ENCODE assay signal across 8 cellular contexts in the genomic region with DNA sequence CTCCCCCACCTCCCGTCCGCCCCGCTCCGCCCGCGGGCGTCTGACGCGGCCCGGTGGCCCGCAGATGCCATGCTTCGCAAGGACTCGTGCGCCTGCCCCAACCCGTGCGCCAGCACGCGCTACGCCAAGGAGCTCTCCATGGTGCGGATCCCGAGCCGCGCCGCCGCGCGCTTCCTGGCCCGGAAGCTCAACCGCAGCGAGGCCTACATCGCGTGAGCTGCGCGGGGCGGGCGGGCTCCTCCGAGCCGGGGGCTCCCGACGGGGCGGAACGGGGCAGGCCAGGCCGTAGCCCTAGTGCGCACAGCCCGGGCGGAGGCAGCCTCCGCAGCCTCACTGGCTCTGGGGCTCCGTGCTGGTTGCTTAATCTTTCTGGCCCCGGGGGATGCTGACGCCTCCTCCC. TPM values are rescaled to one million over a fixed set of nuclear protein-coding genes. Genes with fewer than 3 reads are reported as not detected.
DNase-seq lines count a peak whose midpoint lies in the region; ATAC-seq and TF ChIP-seq lines count a peak whose summit lies in the region.

No MANE protein-coding gene starts in this region.

- WGBS in stomach, 5 donors = 3 to 4% (median 3%) methylated on average over 36 to 50 of the region's 50 CpGs

- peaks cover 13% of the 10 kb centered on the region for H3K4me1 ChIP-seq in lower lobe of right lung
- H3K4me1 ChIP-seq in stomach = peaks cover 6 to 30% (median 21%) of the 10 kb centered on the region in 4 donors

- H3K27ac ChIP-seq in lower lobe of right lung (no peak overlapping the region), stomach (no peak overlapping the region)

- no peak for TF ChIP-seq POLR2A in stomach (IDR thresholded peaks at IDR 0.05)

- peak; percentile 49 for DNase-seq in EL
- DNase-seq in cerebellum (ENCODE audit: low spot score) = peak; percentile 42
- peak; percentile 72 for DNase-seq in lower lobe of right lung
- DNase-seq in stomach = peak; percentile 59

- ATAC-seq in activated CD4-positive, CD25-positive, alpha-beta regulatory T cell treated with anti-CD3 and anti-CD28 coated beads, Interleukin-2, amount 50 U/mL, for 24 hours = peak; percentile 72 to 73
- ATAC-seq in lower lobe of right lung (peak; percentile 65 to 69), GM21576 (IDR thresholded peaks at IDR 0.05; ENCODE audit: unreplicated experiment) (no peak), GM18868 (IDR thresholded peaks at IDR 0.05; ENCODE audit: unreplicated experiment) (no peak), GM19035 (IDR thresholded peaks at IDR 0.05; ENCODE audit: unreplicated experiment) (no peak)

- H3K27me3 ChIP-seq in lower lobe of right lung (ENCODE audit: low read depth) (peaks cover 14% of the 10 kb centered on the region), stomach (peaks cover 0 to 28% (median 11%) of the 10 kb centered on the region in 3 donors)

- TF ChIP-seq EP300 in stomach (IDR thresholded peaks at IDR 0.05) = no peak

- H3K36me3 ChIP-seq in lower lobe of right lung (no peaks in the 10 kb centered on the region), stomach (peaks cover 0 to 23% (median 14%) of the 10 kb centered on the region in 4 donors)

- no peaks in the 10 kb centered on the region for H3K9me3 ChIP-seq in lower lobe of right lung
- H3K9me3 ChIP-seq in stomach = no peaks in the 10 kb centered on the region

- intact Hi-C loops in lower lobe of right lung (cut with DNase I) (no loop called here), stomach (cut with DNase I; ENCODE audit: low total_unique reads) (no loop called here)

- TF ChIP-seq CTCF in lower lobe of right lung (IDR thresholded peaks at IDR 0.05) = no peak
- no peak for TF ChIP-seq CTCF in stomach (IDR thresholded peaks at IDR 0.05)

- H3K4me3 ChIP-seq in lower lobe of right lung = no peak overlapping the region
- peak overlapping the region in 1 of 4 donors; percentile 4 for H3K4me3 ChIP-seq in stomach

RNA-seq across cellular contexts. Expression of gene ASIC3, which starts 2.8 kb away (rescaled TPM):
- 1.6 TPM for total RNA-seq in cerebellum
- total RNA-seq in lower lobe of right lung = 3.7 TPM
- total RNA-seq in stomach = 10 to 100 TPM in 2 of 5 donors, under 1 TPM in 3; 0.29 to 25.9 (median 0.43) TPM
- polyA plus RNA-seq in stomach = 1 to 10 TPM; 2.7 to 4.7 (median 3.7) TPM

RNA-seq across cellular contexts. Expression of gene CDK5, which starts 6.6 kb away (rescaled TPM):
- total RNA-seq in cerebellum = 21.6 TPM
- 13.7 TPM for total RNA-seq in lower lobe of right lung
- total RNA-seq in stomach = 10 to 100 TPM in 2 of 5 donors, 1 to 10 TPM in 1, under 1 TPM in 1, not detected in 1; 0.87 to 46.1 (median 11.0) TPM
- polyA plus RNA-seq in stomach = 10 to 100 TPM in 2 of 3 donors, 1 to 10 TPM in 1; 8.3 to 13.3 (median 11.8) TPM

RNA-seq across cellular contexts. Expression of gene SLC4A2, which starts 8.3 kb away (rescaled TPM):
- total RNA-seq in cerebellum (15.8 TPM), lower lobe of right lung (182 TPM), stomach (100 to 1,000 TPM in 4 of 5 donors, 10 to 100 TPM in 1; 65.9 to 296 (median 128) TPM)
- 100 to 1,000 TPM; 121 to 157 (median 124) TPM for polyA plus RNA-seq in stomach

RNA-seq across cellular contexts. Expression of gene ABCB8, which starts 22.9 kb away (rescaled TPM):
- total RNA-seq in cerebellum = 35.3 TPM
- total RNA-seq in lower lobe of right lung = 42.4 TPM
- total RNA-seq in stomach = 10 to 100 TPM; 14.1 to 57.2 (median 33.9) TPM
- 10 to 100 TPM in 1 of 3 donors, 1 to 10 TPM in 2; 9.5 to 19.1 (median 10.0) TPM for polyA plus RNA-seq in stomach

RNA-seq across cellular contexts. Expression of gene ATG9B, which starts 26.8 kb away (rescaled TPM):
- 3.9 TPM for total RNA-seq in cerebellum
- 0.38 TPM for total RNA-seq in lower lobe of right lung
- total RNA-seq in stomach = 10 to 100 TPM in 1 of 5 donors, under 1 TPM in 1, not detected in 3; 0.55 to 33.0 TPM
- 10 to 100 TPM in 1 of 3 donors, under 1 TPM in 1, not detected in 1; 0.31 to 17.1 TPM for polyA plus RNA-seq in stomach

Comparison
In these comparisons a context has a peak if more than half of its experiments do, and no peak if none do; other contexts are left out.
1. ATAC-seq: peak in activated CD4-positive, CD25-positive, alpha-beta regulatory T cell treated with anti-CD3 and anti-CD28 coated beads, Interleukin-2, amount 50 U/mL, for 24 hours (2 of 2) and lower lobe of right lung (2 of 2); none in GM21576 (single experiment), GM18868 (single experiment) and GM19035 (single experiment).
2. Peak in every context shown above with its lines, with median percentiles within 50 percentile points of each other: DNase-seq.